ENCODE assay signal across 10 cellular contexts in the genomic region with DNA sequence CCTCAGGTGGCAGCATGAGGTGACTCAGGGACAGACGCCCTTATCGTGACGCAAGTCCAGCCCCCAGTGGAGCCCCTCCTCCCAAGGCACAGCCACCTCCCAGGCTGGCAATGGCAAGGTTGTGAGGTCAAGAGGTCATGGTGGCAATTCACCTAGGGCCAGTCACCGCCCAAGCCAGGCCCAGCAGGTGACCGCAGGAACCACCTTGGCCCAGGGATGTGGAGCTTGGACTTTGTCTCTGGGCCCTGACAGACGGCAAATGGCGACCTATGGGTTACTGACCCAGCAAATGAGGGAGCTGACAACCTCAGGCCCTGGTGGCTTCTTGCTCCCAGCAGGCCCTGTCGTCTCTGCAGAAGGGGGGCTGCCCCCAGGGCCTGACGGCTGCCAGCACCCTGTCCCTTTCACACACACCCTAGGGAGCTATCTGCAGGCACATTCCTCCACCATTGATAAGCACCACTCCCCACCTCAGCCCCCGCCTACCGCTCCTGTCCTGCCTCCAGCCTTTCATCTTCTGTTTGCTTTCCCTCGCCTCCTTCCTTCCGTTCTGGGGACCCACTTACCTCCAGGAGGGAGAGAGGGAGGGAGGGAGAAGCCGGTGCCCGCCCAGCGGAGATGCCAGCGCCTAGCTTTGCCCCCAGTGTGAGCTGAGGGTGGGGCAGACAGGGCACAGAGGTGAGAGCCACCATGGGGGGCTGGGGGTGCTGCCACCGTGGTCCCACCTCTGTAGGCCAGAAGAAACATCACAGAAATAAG. TPM values are rescaled to one million over a fixed set of nuclear protein-coding genes. Genes with fewer than 3 reads are reported as not detected.
A peak's percentile ranks its signal among the peaks of the same experiment; 100 is the strongest.
DNase-seq lines count a peak whose midpoint lies in the region; ATAC-seq and TF ChIP-seq lines count a peak whose summit lies in the region.
"Had no signal": no experiment of that assay in that cellular context is flagged by ENCODE, and none has a peak within 500 bp of the region (broad histone marks: within the 10 kb centered on the region; RNA-seq: fewer than 3 reads in every experiment).

No MANE protein-coding gene starts in this region.

- H3K9me3 ChIP-seq in AG04450 (ENCODE audit: control insufficient read depth, insufficient read depth, low read length) (no peaks in the 10 kb centered on the region; the same call in 1 of the 2 replicates), endodermal cell (ENCODE audit: control insufficient read depth, low read length) (no peaks in the 10 kb centered on the region), mucosa of rectum (ENCODE audit: control insufficient read depth in 2 of 2, low read length in 2 of 2) (no peaks in the 10 kb centered on the region)
- H3K9me3 ChIP-seq: BE2C had no signal

- POLR2A ChIA-PET in AG04450 (lab: Yijun Ruan, JAX), result interaction anchor here (1.0 kb wide), 1 partner anchor 20 kb away, joined by 3 read pairs; no protein-coding TSS in a partner anchor

- H3K27me3 ChIP-seq in AG04450 (ENCODE audit: control insufficient read depth, insufficient read depth, low read length), result no peaks in the 10 kb centered on the region
- H3K27me3 ChIP-seq in endodermal cell (ENCODE audit: control insufficient read depth, insufficient read depth, low read length, poor library complexity, severe bottlenecking), result no peaks in the 10 kb centered on the region
- H3K27me3 ChIP-seq in mucosa of rectum (ENCODE audit: control insufficient read depth in 2 of 2, insufficient read depth in 2 of 2, low read length in 2 of 2), result peaks cover 0 to 2% of the 10 kb centered on the region in 2 donors
- H3K27me3 ChIP-seq: BE2C had no signal

- no peaks in the 10 kb centered on the region for H3K9me3 Mint-ChIP-seq in endodermal cell
- H3K9me3 Mint-ChIP-seq in activated naive CD4-positive, alpha-beta T cell treated with anti-CD3 and anti-CD28 coated beads for 36 hours, result no peaks in the 10 kb centered on the region

- peak overlapping the region; percentile 39 for H3K27ac ChIP-seq in AG04450 (ENCODE audit: low read depth, low read length)
- peak overlapping the region; percentile 21 for H3K27ac ChIP-seq in endodermal cell (ENCODE audit: low read depth, low read length)
- H3K27ac ChIP-seq in mucosa of rectum (ENCODE audit: low read depth in 2 of 2, low read length in 2 of 2), result peak overlapping the region; percentile 82 to 84

- H3K4me3 ChIP-seq in AG04450 (ENCODE audit: low read depth, low read length) (no peak overlapping the region), endodermal cell (ENCODE audit: low read length) (no peak overlapping the region), mucosa of rectum (ENCODE audit: low read length in 2 of 2) (peak overlapping the region in 1 of 2 donors; percentile 1)

- peak overlapping the region; percentile 17 for H3K9ac ChIP-seq in endodermal cell (ENCODE audit: extremely low read depth, low read length, poor library complexity, severe bottlenecking)
- H3K9ac ChIP-seq in mucosa of rectum (ENCODE audit: low read depth in 1 of 2, low read length in 2 of 2), result peak overlapping the region; percentile 14 to 58

- no peak for TF ChIP-seq CTCF in AG04450 (IDR thresholded peaks at IDR 0.05; ENCODE audit: low read depth, low read length)
- TF ChIP-seq CTCF in endodermal cell (conservative IDR thresholded peaks at IDR 0.05), result no peak

- DNase-seq in AG04450 (ENCODE audit: low read depth, low spot score) (no peak), NCI-H146 treated with DMSO at 0.1 percent for 48 hours (lab: John Stamatoyannopoulos, UW; ENCODE audit: unreplicated experiment) (peak; percentile 56), endodermal cell (peak; percentile 70)
- no peak for DNase-seq in activated CD8-positive, alpha-beta memory T cell treated with anti-CD3 and anti-CD28 coated beads, Interleukin-2, amount 50 U/mL, for 4 hours
- no peak for DNase-seq in activated naive CD4-positive, alpha-beta T cell treated with anti-CD3 and anti-CD28 coated beads for 36 hours
- DNase-seq: BE2C, NCI-H187 treated with DMSO at 0.1 percent for 48 hours had no signal

- H3K36me3 ChIP-seq in endodermal cell (ENCODE audit: control insufficient read depth, insufficient read depth, low read length) (peaks cover 96% of the 10 kb centered on the region), mucosa of rectum (ENCODE audit: control insufficient read depth in 2 of 2, insufficient read depth in 2 of 2, low read length in 2 of 2) (peaks cover 10 to 14% of the 10 kb centered on the region in 2 donors)
- H3K36me3 ChIP-seq: BE2C had no signal

- CTCF ChIA-PET in AG04450 (lab: Charles Lee), result no interaction called here
- CTCF ChIA-PET in activated naive CD4-positive, alpha-beta T cell treated with anti-CD3 and anti-CD28 coated beads for 36 hours (lab: Charles Lee), result interaction anchor here (0.6 to 1.0 kb wide), 3 partner anchors 42 to 240 kb away, joined by 3 to 4 read pairs (median 3); no protein-coding TSS in a partner anchor

- ATAC-seq in HG02588 (IDR thresholded peaks at IDR 0.05; ENCODE audit: unreplicated experiment) (no peak), HG03097 (IDR thresholded peaks at IDR 0.05; ENCODE audit: low FRiP score, unreplicated experiment) (no peak)

- 79 to 83% methylated on average over 7 to 14 of the region's 18 CpGs for WGBS in endodermal cell (ENCODE audit: insufficient coverage in 1 of 2, insufficient read length in 1 of 2), 2 experiments

- H3K4me3 Mint-ChIP-seq in endodermal cell, result no peak overlapping the region
- H3K4me3 Mint-ChIP-seq in activated naive CD4-positive, alpha-beta T cell treated with anti-CD3 and anti-CD28 coated beads for 36 hours, result no peak overlapping the region

- intact Hi-C loops in activated naive CD4-positive, alpha-beta T cell treated with anti-CD3 and anti-CD28 coated beads for 36 hours (cut with micrococcal nuclease), result no loop called here

- H3K4me1 Mint-ChIP-seq in endodermal cell, result peaks cover 67% of the 10 kb centered on the region
- H3K4me1 Mint-ChIP-seq in activated naive CD4-positive, alpha-beta T cell treated with anti-CD3 and anti-CD28 coated beads for 36 hours (ENCODE audit: low read depth), result peaks cover 19% of the 10 kb centered on the region

- H3K27me3 Mint-ChIP-seq in endodermal cell (ENCODE audit: insufficient read depth), result no peaks in the 10 kb centered on the region
- no peaks in the 10 kb centered on the region for H3K27me3 Mint-ChIP-seq in activated naive CD4-positive, alpha-beta T cell treated with anti-CD3 and anti-CD28 coated beads for 36 hours (ENCODE audit: low read depth)

- H3K4me1 ChIP-seq in endodermal cell (ENCODE audit: control insufficient read depth, insufficient read depth, low read length) (peaks cover 59% of the 10 kb centered on the region), mucosa of rectum (ENCODE audit: control insufficient read depth in 2 of 2, insufficient read depth in 2 of 2, low read length in 2 of 2) (peaks cover 30 to 36% of the 10 kb centered on the region in 2 donors)

- H3K36me3 Mint-ChIP-seq in endodermal cell (ENCODE audit: low read depth), result peaks cover 66% of the 10 kb centered on the region
- no peaks in the 10 kb centered on the region for H3K36me3 Mint-ChIP-seq in activated naive CD4-positive, alpha-beta T cell treated with anti-CD3 and anti-CD28 coated beads for 36 hours (ENCODE audit: low read depth)

- H3K27ac Mint-ChIP-seq in endodermal cell, result peak overlapping the region; percentile 90
- H3K27ac Mint-ChIP-seq in activated naive CD4-positive, alpha-beta T cell treated with anti-CD3 and anti-CD28 coated beads for 36 hours, result no peak overlapping the region

RNA-seq across cellular contexts. Expression of a gene that starts 12.1 kb away (rescaled TPM):
- 19.1 and 26.0 TPM in 2 replicates for polyA plus RNA-seq in AG04450 (2011; rRNA removed)
- 40.4 and 54.9 TPM in 2 replicates for polyA minus RNA-seq in AG04450 (2011; rRNA and poly(A)+ RNA removed)
- 10 to 100 TPM; 56.5 to 64.3 TPM for total RNA-seq in endodermal cell
- 56.0 TPM for polyA plus RNA-seq in endodermal cell (2013, experiment 1 of 2)
- 56.3 TPM for polyA plus RNA-seq in endodermal cell (2013, experiment 2 of 2)
- total RNA-seq in activated naive CD4-positive, alpha-beta T cell treated with anti-CD3 and anti-CD28 coated beads for 36 hours, result under 1 TPM; 0.29 to 0.54 TPM

Comparison
In these comparisons a context has a peak if more than half of its experiments do, and no peak if none do; other contexts are left out.
1. DNase-seq: peak in NCI-H146 treated with DMSO at 0.1 percent for 48 hours (single experiment) and endodermal cell (single experiment); none in AG04450 (single experiment), activated CD8-positive, alpha-beta memory T cell treated with anti-CD3 and anti-CD28 coated beads, Interleukin-2, amount 50 U/mL, for 4 hours (single experiment) and activated naive CD4-positive, alpha-beta T cell treated with anti-CD3 and anti-CD28 coated beads for 36 hours (single experiment).
2. H3K27ac ChIP-seq: peak in every context shown above with its lines; median percentile 83 in mucosa of rectum; 39 in AG04450; 21 in endodermal cell.
3. RNA of a gene that starts 12.1 kb away (total RNA-seq): 56.5 to 64.3 TPM in endodermal cell; 0.29 to 0.54 TPM in activated naive CD4-positive, alpha-beta T cell treated with anti-CD3 and anti-CD28 coated beads for 36 hours; every median in the first group is over 10 times any median in the second.